1 cellular context compared by ENCODE assay signal in the genomic region with DNA sequence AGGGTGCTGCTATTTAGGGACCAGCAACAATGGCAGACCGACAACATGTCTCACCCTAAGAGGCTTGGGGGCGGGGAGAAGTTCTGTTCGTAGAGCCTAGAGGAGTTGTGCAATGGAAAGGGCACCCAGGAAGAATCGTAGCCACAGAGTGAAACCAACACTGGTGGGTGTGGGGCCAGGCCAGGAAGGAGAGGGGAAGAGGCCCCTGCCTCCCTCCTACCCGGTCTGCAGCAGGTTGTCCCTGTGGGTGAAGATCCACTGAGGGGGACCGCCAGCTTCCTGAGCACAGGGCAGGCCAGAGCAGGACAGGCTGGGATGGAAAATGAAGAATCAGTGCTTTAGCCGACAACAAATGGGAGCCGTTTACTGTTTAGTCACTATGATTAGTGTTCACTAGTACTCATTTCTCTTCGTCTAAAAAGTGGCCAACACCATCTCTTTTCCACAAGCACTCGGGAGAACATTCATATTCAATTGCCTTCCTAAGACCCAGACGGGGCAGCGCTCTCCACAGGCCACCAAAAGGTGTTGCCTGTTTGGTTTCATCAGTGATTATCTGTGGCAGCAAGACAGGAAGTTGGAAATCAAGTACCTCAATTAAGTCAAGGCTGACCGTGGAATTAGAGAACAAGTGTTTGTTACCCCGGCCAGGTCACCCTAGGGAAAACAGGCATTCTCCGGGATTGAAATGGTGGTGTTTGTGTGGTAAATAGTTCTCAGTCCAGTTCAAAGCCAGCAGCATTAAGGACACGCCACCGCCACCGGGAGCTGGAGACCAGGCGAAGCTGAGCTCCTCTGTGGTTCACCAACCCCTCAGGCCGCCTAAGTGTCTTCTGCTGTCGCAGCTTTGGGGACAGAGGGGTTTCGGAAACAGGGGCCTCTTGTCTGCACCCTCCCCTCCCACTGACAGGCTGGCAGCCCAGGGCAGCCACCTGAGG.
A peak's percentile ranks its signal among the peaks of the same experiment; 100 is the strongest.
TF ChIP-seq lines count a peak whose summit lies in the region.

No MANE protein-coding gene starts in this region.

TF ChIP-seq in IMR-90, 13 proteins besides CTCF, POLR2A, EP300 and RAD21:
- no peak for TF ChIP-seq BHLHE40 (IDR thresholded peaks at IDR 0.05; ENCODE audit: low read depth, low read length)
- TF ChIP-seq, protein P1, sequence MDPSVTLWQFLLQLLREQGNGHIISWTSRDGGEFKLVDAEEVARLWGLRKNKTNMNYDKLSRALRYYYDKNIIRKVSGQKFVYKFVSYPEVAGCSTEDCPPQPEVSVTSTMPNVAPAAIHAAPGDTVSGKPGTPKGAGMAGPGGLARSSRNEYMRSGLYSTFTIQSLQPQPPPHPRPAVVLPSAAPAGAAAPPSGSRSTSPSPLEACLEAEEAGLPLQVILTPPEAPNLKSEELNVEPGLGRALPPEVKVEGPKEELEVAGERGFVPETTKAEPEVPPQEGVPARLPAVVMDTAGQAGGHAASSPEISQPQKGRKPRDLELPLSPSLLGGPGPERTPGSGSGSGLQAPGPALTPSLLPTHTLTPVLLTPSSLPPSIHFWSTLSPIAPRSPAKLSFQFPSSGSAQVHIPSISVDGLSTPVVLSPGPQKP (IDR thresholded peaks at IDR 0.05; ENCODE audit: borderline replicate concordance, low read depth, low read length), result no peak
- no peak for TF ChIP-seq MAFK (IDR thresholded peaks at IDR 0.05; ENCODE audit: low read depth, low read length)
- 0 out of 2 replicates have a peak, but pooled peaks have one; percentile 2 for TF ChIP-seq CEBPB (IDR thresholded peaks at IDR 0.05; ENCODE audit: low read depth, low read length)
- no peak for TF ChIP-seq FOS (IDR thresholded peaks at IDR 0.05; ENCODE audit: low read depth, low read length)
